Comparison of ENCODE assay signal across 8 cellular contexts in genomic region chr1:50968884-50969610, GRCh38. TPM values are rescaled to one million over a fixed set of nuclear protein-coding genes. Genes with fewer than 3 reads are reported as not detected.
A peak's percentile ranks its signal among the peaks of the same experiment; 100 is the strongest.
DNase-seq lines count a peak whose midpoint lies in the region; ATAC-seq and TF ChIP-seq lines count a peak whose summit lies in the region.

No MANE protein-coding gene starts in this region.

- H4K5ac ChIP-seq in IMR-90 (ENCODE audit: low read depth, low read length) = no peak overlapping the region

- ATAC-seq in GM21526 (IDR thresholded peaks at IDR 0.05; ENCODE audit: low FRiP score, unreplicated experiment) = peak; percentile 20
- ATAC-seq in IMR-90 (ENCODE audit: low read depth) = peak; percentile 6

- H2AK5ac ChIP-seq in IMR-90 (ENCODE audit: low read depth, low read length) = 0 out of 2 replicates have a peak overlapping the region, but pooled peaks have one; percentile 6

- no peaks in the 10 kb centered on the region for H3K9me1 ChIP-seq in IMR-90 (ENCODE audit: insufficient read depth, low read length)

- H3K27me3 Mint-ChIP-seq in dendritic cell treated with granulocyte-macrophage colony-stimulating factor and Interleukin-4, amounts not matched to agents 40 ng/mL and 50 ng/mL, for 4 days = no peaks in the 10 kb centered on the region

- peak overlapping the region; percentile 15 to 18; a peak in 3 of 4 replicates for H4K8ac ChIP-seq in IMR-90 (ENCODE audit: low read depth in 2 of 2, low read length in 2 of 2)

- H2AFZ ChIP-seq in IMR-90 (replicated peaks; ENCODE audit: low read length, poor library complexity) = peak overlapping the region; percentile 90

- H3K4me3 ChIP-seq in IMR-90 (ENCODE audit: insufficient read depth, low read depth, low read length) (peak overlapping the region; percentile 88), lower leg skin (ENCODE audit: low read depth, poor library complexity, severe bottlenecking) (peak overlapping the region; percentile 71)

- H3K27ac ChIP-seq in IMR-90 (ENCODE audit: insufficient read depth, low read length) = peak overlapping the region; percentile 89

- H3K4me2 ChIP-seq in IMR-90 (ENCODE audit: low read depth, low read length) = peak overlapping the region; percentile 87

- no peaks in the 10 kb centered on the region for H3K9me3 Mint-ChIP-seq in dendritic cell treated with granulocyte-macrophage colony-stimulating factor and Interleukin-4, amounts not matched to agents 40 ng/mL and 50 ng/mL, for 4 days

- peak overlapping the region; percentile 86; the same call in 1 of the 2 replicates for H3K56ac ChIP-seq in IMR-90 (ENCODE audit: extremely low read depth, insufficient read depth, low read length)

- peaks cover 26% of the 10 kb centered on the region for H3K4me1 Mint-ChIP-seq in dendritic cell treated with granulocyte-macrophage colony-stimulating factor and Interleukin-4, amounts not matched to agents 40 ng/mL and 50 ng/mL, for 4 days (ENCODE audit: low read depth)

- H2AK9ac ChIP-seq in IMR-90 (replicated peaks; ENCODE audit: low read depth, low read length, poor library complexity) = peak overlapping the region; percentile 48

- CTCF ChIA-PET in IMR-90 (lab: Yijun Ruan, JAX) = interaction anchor here (0.6 to 1.3 kb wide), 2 partner anchors 223 to 398 kb away, joined by 3 read pairs; no protein-coding TSS in a partner anchor

- in situ Hi-C loops in IMR-90 (cut with MboI; ENCODE audit: low sequenced_read_pairs) = no loop called here

- 1% methylated on average over 37 of the region's 64 CpGs; no CpG with 5 or more reads in 1 of the 2 experiments for WGBS in IMR-90 (ENCODE audit: extremely low coverage in 2 of 2, insufficient read length in 1 of 2), 2 experiments
- WGBS in lower leg skin, 2 donors = 1% methylated on average over 29 to 50 of the region's 64 CpGs

- peak overlapping the region; percentile 96 for H3K4me3 Mint-ChIP-seq in dendritic cell treated with granulocyte-macrophage colony-stimulating factor and Interleukin-4, amounts not matched to agents 40 ng/mL and 50 ng/mL, for 4 days

- peak overlapping the region; percentile 10 for H3K18ac ChIP-seq in IMR-90 (ENCODE audit: low read depth, low read length)

- TF ChIP-seq POLR2A in IMR-90 (IDR thresholded peaks at IDR 0.05; ENCODE audit: low read depth, low read length) (no peak), lower leg skin (IDR thresholded peaks at IDR 0.05) (no peak)

- H2BK5ac ChIP-seq in IMR-90 (ENCODE audit: low read depth, low read length, poor library complexity, severe bottlenecking) = peak overlapping the region; percentile 74

- peak overlapping the region; percentile 64 for H3K4ac ChIP-seq in IMR-90 (ENCODE audit: low read depth, low read length)

- H3K27me3 ChIP-seq in IMR-90 (ENCODE audit: control insufficient read depth, insufficient read depth, low read length) = no peaks in the 10 kb centered on the region

- POLR2A ChIA-PET in IMR-90 (lab: Charles Lee; ENCODE audit: unreplicated experiment) = no interaction called here

- H3K36me3 ChIP-seq in IMR-90 (ENCODE audit: control insufficient read depth, insufficient read depth, low read length) = no peaks in the 10 kb centered on the region; the same call in 1 of the 2 replicates

- peak overlapping the region; percentile 95 for H3K27ac Mint-ChIP-seq in dendritic cell treated with granulocyte-macrophage colony-stimulating factor and Interleukin-4, amounts not matched to agents 40 ng/mL and 50 ng/mL, for 4 days

- TF ChIP-seq CTCF in IMR-90 (conservative IDR thresholded peaks at IDR 0.05; ENCODE audit: low read depth, low read length) = no peak
- no peak for TF ChIP-seq CTCF in lower leg skin (IDR thresholded peaks at IDR 0.05)

- BruUV-seq in IMR-90 (replicated peaks; lab: Mats Ljungman, UMichigan) = no TSS peak

- no peaks in the 10 kb centered on the region for H3K9me3 ChIP-seq in IMR-90 (ENCODE audit: control insufficient read depth, insufficient read depth, low read length)

- peaks cover 0 to 6% of the 10 kb centered on the region in 2 experiments; a peak in 2 of 4 replicates for H3K79me1 ChIP-seq in IMR-90 (ENCODE audit: low read depth in 1 of 2, low read length in 2 of 2)

- DNase-seq in ELR (ENCODE audit: low read depth) (peak; percentile 56), IMR-90 (no peak), lower leg skin (ENCODE audit: low spot score in 2 of 2) (peak in 1 of 2 donors; percentile 90), NCI-H524 (lab: John Stamatoyannopoulos, UW) (no peak)
- DNase-seq in activated CD4-positive, CD25-positive, alpha-beta regulatory T cell treated with anti-CD3 and anti-CD28 coated beads, Interleukin-2, amount 50 U/mL, for 72 hours = peak; percentile 56
- peak; percentile 66 for DNase-seq in stimulated activated CD8-positive, alpha-beta memory T cell treated with anti-CD3 and anti-CD28 coated beads, Interleukin-4, amount 100 ng/mL, for 48 hours

- dilution Hi-C loops in IMR-90 (cut with HindIII; ENCODE audit: low sequenced_read_pairs, unreplicated experiment) = no loop called here

- H3K9ac ChIP-seq in IMR-90 (ENCODE audit: low read depth, low read length) = peak overlapping the region; percentile 93

- intact Hi-C loops in IMR-90 (cut with micrococcal nuclease) = loop anchor here (1.0 to 2.0 kb wide), 3 partner anchors 7 to 220 kb away; no protein-coding TSS in a partner anchor
- intact Hi-C loops in dendritic cell treated with granulocyte-macrophage colony-stimulating factor and Interleukin-4, amounts not matched to agents 40 ng/mL and 50 ng/mL, for 4 days (cut with micrococcal nuclease) = loop anchor here (1.0 to 2.0 kb wide), 2 partner anchors 9 to 38 kb away; partner anchors contain the start of gene FAF1
- intact Hi-C loops in lower leg skin (cut with DNase I; ENCODE audit: low total_unique reads) = no loop called here

- H2BK120ac ChIP-seq in IMR-90 (ENCODE audit: low read depth, low read length) = peak overlapping the region; percentile 75; the same call in 1 of the 2 replicates

- H3K4me1 ChIP-seq in IMR-90 (ENCODE audit: control insufficient read depth, insufficient read depth, low read length) = peaks cover 2% of the 10 kb centered on the region; the same call in 1 of the 2 replicates

- no peak for TF ChIP-seq RAD21 in IMR-90 (IDR thresholded peaks at IDR 0.05; ENCODE audit: low read length)

- H4K20me1 ChIP-seq in IMR-90 (ENCODE audit: insufficient read depth, low read length) = no peaks in the 10 kb centered on the region; the same call in none of the 2 replicates

- peak overlapping the region; percentile 75 for H3K14ac ChIP-seq in IMR-90 (replicated peaks; ENCODE audit: low read depth, low read length)

- no peak overlapping the region for H2BK15ac ChIP-seq in IMR-90 (ENCODE audit: low read depth, low read length)

- peak overlapping the region; percentile 93 for H3K23ac ChIP-seq in IMR-90 (ENCODE audit: low read depth, low read length)

- no peak overlapping the region for H2BK20ac ChIP-seq in IMR-90 (ENCODE audit: low read depth, low read length)

- H4K91ac ChIP-seq in IMR-90 (ENCODE audit: insufficient read depth, low read depth, low read length) = peak overlapping the region; percentile 73

- H3K36me3 Mint-ChIP-seq in dendritic cell treated with granulocyte-macrophage colony-stimulating factor and Interleukin-4, amounts not matched to agents 40 ng/mL and 50 ng/mL, for 4 days (ENCODE audit: low read depth) = peaks cover 21% of the 10 kb centered on the region

TF ChIP-seq in IMR-90, 13 proteins besides CTCF, POLR2A, EP300 and RAD21:
- TF ChIP-seq NFE2L2 (IDR thresholded peaks at IDR 0.05; ENCODE audit: low read depth, low read length) = no peak
- no peak for TF ChIP-seq CHD1 (IDR thresholded peaks at IDR 0.05; ENCODE audit: low read depth, low read length)
- no peak for TF ChIP-seq BHLHE40 (IDR thresholded peaks at IDR 0.05; ENCODE audit: low read depth, low read length)
- no peak for TF ChIP-seq SMC3 (IDR thresholded peaks at IDR 0.05; ENCODE audit: low read depth, low read length)
- TF ChIP-seq, protein P1, sequence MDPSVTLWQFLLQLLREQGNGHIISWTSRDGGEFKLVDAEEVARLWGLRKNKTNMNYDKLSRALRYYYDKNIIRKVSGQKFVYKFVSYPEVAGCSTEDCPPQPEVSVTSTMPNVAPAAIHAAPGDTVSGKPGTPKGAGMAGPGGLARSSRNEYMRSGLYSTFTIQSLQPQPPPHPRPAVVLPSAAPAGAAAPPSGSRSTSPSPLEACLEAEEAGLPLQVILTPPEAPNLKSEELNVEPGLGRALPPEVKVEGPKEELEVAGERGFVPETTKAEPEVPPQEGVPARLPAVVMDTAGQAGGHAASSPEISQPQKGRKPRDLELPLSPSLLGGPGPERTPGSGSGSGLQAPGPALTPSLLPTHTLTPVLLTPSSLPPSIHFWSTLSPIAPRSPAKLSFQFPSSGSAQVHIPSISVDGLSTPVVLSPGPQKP (IDR thresholded peaks at IDR 0.05; ENCODE audit: borderline replicate concordance, low read depth, low read length) = no peak
- no peak for TF ChIP-seq MAZ (IDR thresholded peaks at IDR 0.05; ENCODE audit: borderline replicate concordance, low read depth, low read length)

RNA-seq across cellular contexts. Expression of gene CDKN2C, which starts 1.0 kb away (rescaled TPM):
- total RNA-seq in IMR-90 (2012; rRNA removed) (14.3 and 18.9 TPM in 2 replicates), lower leg skin (10 to 100 TPM; 10.1 to 20.0 (median 16.2) TPM)
- polyA plus RNA-seq in IMR-90 (2012; rRNA removed) = 13.5 and 15.5 TPM in 2 replicates
- 7.1 and 10.0 TPM in 2 replicates for polyA plus RNA-seq in IMR-90 (2012; cell fraction: cytosol; rRNA removed)
- 3.0 and 4.7 TPM in 2 replicates for polyA plus RNA-seq in IMR-90 (2012; cell fraction: nucleus; rRNA removed; ENCODE audit: low replicate concordance)

RNA-seq across cellular contexts. Expression of gene FAF1, which starts 9.0 kb away (rescaled TPM):
- total RNA-seq in IMR-90 (2012; rRNA removed) (72.9 and 78.0 TPM in 2 replicates), lower leg skin (10 to 100 TPM; 33.8 to 55.8 (median 45.6) TPM)
- 15.4 and 18.8 TPM in 2 replicates for polyA plus RNA-seq in IMR-90 (2012; rRNA removed)
- polyA plus RNA-seq in IMR-90 (2012; cell fraction: cytosol; rRNA removed) = 1.5 and 12.3 TPM in 2 replicates
- 0.66 and 6.9 TPM in 2 replicates for polyA plus RNA-seq in IMR-90 (2012; cell fraction: nucleus; rRNA removed; ENCODE audit: low replicate concordance)

Comparison
In these comparisons a context has a peak if more than half of its experiments do, and no peak if none do; other contexts are left out.
1. DNase-seq: peak in ELR (single experiment), activated CD4-positive, CD25-positive, alpha-beta regulatory T cell treated with anti-CD3 and anti-CD28 coated beads, Interleukin-2, amount 50 U/mL, for 72 hours (single experiment) and stimulated activated CD8-positive, alpha-beta memory T cell treated with anti-CD3 and anti-CD28 coated beads, Interleukin-4, amount 100 ng/mL, for 48 hours (single experiment); none in IMR-90 (single experiment) and NCI-H524 (0 of 2).